15 cellular contexts compared by ENCODE assay signal in genomic region chr20:48933017-48933766, GRCh38. TPM values are rescaled to one million over a fixed set of nuclear protein-coding genes. Genes with fewer than 3 reads are reported as not detected.
DNase-seq lines count a peak whose midpoint lies in the region; ATAC-seq lines count a peak whose summit lies in the region.
"Had no signal": no experiment of that assay in that cellular context is flagged by ENCODE, and none has a peak within 500 bp of the region (broad histone marks: within the 10 kb centered on the region; RNA-seq: fewer than 3 reads in every experiment).

No MANE protein-coding gene starts in this region.

- intact Hi-C loops in left ventricle myocardium superior (cut with micrococcal nuclease), result no loop called here

- no peaks in the 10 kb centered on the region for H3K9me3 ChIP-seq in skeletal muscle satellite cell (replicated peaks; ENCODE audit: low read length)
- no peaks in the 10 kb centered on the region for H3K9me3 ChIP-seq in CD8-positive, alpha-beta memory T cell (ENCODE audit: low read length)

- H3K27ac ChIP-seq in CD8-positive, alpha-beta memory T cell (ENCODE audit: low read depth, low read length), result no peak overlapping the region
- H3K27ac ChIP-seq: SJCRH30 had no signal

- CTCF ChIA-PET in CD8-positive, alpha-beta memory T cell (lab: Charles Lee), result no interaction called here

- H3K27ac Mint-ChIP-seq in CD8-positive, alpha-beta memory T cell, result peak overlapping the region in 4 of 8 donors; percentile 24 to 47 (median 30)
- H3K27ac Mint-ChIP-seq: stimulated activated naive B cell treated with anti-CD40 and anti-IgM and Interleukin-4, amounts not matched to agents 10 μg/mL and 1 μg/mL and 100 μg/mL, for 72 hours had no signal

- H3K27me3 Mint-ChIP-seq in CD8-positive, alpha-beta memory T cell, result no peaks in the 10 kb centered on the region
- H3K27me3 Mint-ChIP-seq: naive thymus-derived CD4-positive, alpha-beta T cell; stimulated activated naive B cell treated with anti-CD40 and anti-IgM and Interleukin-4, amounts not matched to agents 10 μg/mL and 1 μg/mL and 100 μg/mL, for 72 hours had no signal

- peaks cover 23 to 33% (median 27%) of the 10 kb centered on the region in 3 donors for H3K4me1 Mint-ChIP-seq in CD8-positive, alpha-beta memory T cell

- H3K4me3 ChIP-seq in skeletal muscle satellite cell (ENCODE audit: low read length), result no peak overlapping the region
- no peak overlapping the region for H3K4me3 ChIP-seq in CD8-positive, alpha-beta memory T cell (ENCODE audit: low read length)
- H3K4me3 ChIP-seq: dorsolateral prefrontal cortex, SJCRH30 had no signal

- H3K4me1 ChIP-seq in skeletal muscle satellite cell (ENCODE audit: control insufficient read depth, insufficient read depth, low read length), result peaks cover 22% of the 10 kb centered on the region
- peaks cover 12% of the 10 kb centered on the region for H3K4me1 ChIP-seq in CD8-positive, alpha-beta memory T cell (ENCODE audit: insufficient read depth, low read length)
- H3K4me1 ChIP-seq: SJCRH30 had no signal

- no peaks in the 10 kb centered on the region for H3K9me3 Mint-ChIP-seq in CD8-positive, alpha-beta memory T cell
- H3K9me3 Mint-ChIP-seq: naive thymus-derived CD4-positive, alpha-beta T cell; stimulated activated naive B cell treated with anti-CD40 and anti-IgM and Interleukin-4, amounts not matched to agents 10 μg/mL and 1 μg/mL and 100 μg/mL, for 72 hours had no signal

- POLR2A ChIA-PET in CD8-positive, alpha-beta memory T cell (lab: Charles Lee), result no interaction called here

- no peaks in the 10 kb centered on the region for H3K36me3 ChIP-seq in skeletal muscle satellite cell (ENCODE audit: insufficient read depth, low read length)
- H3K36me3 ChIP-seq in CD8-positive, alpha-beta memory T cell (ENCODE audit: insufficient read depth, low read length), result no peaks in the 10 kb centered on the region

- no peak overlapping the region for H3K4me3 Mint-ChIP-seq in CD8-positive, alpha-beta memory T cell
- H3K4me3 Mint-ChIP-seq: naive thymus-derived CD4-positive, alpha-beta T cell; stimulated activated naive B cell treated with anti-CD40 and anti-IgM and Interleukin-4, amounts not matched to agents 10 μg/mL and 1 μg/mL and 100 μg/mL, for 72 hours had no signal

- peak; percentile 53 for ATAC-seq in left ventricle myocardium superior
- ATAC-seq: naive thymus-derived CD4-positive, alpha-beta T cell; stimulated activated naive B cell treated with anti-CD40 and anti-IgM and Interleukin-4, amounts not matched to agents 10 μg/mL and 1 μg/mL and 100 μg/mL, for 72 hours had no signal

- H3K27me3 ChIP-seq in skeletal muscle satellite cell (ENCODE audit: control insufficient read depth, insufficient read depth, low read length), result no peaks in the 10 kb centered on the region
- no peaks in the 10 kb centered on the region for H3K27me3 ChIP-seq in CD8-positive, alpha-beta memory T cell (ENCODE audit: insufficient read depth, low read length, poor library complexity, severe bottlenecking)
- H3K27me3 ChIP-seq: dorsolateral prefrontal cortex, SJCRH30 had no signal

- H3K9ac ChIP-seq in skeletal muscle satellite cell (ENCODE audit: low read depth, low read length), result no peak overlapping the region

- H3K4me2 ChIP-seq in skeletal muscle satellite cell (ENCODE audit: low read length), result peak overlapping the region; percentile 7

- DNase-seq in LHCN-M2 (ENCODE audit: low read depth) (peak; percentile 61), NCI-H748 (lab: John Stamatoyannopoulos, UW; ENCODE audit: unreplicated experiment) (peak; percentile 69), left ventricle myocardium superior (no peak), SIG-M5 treated with dmso at 0.1 percent for 504 hours (lab: John Stamatoyannopoulos, UW; ENCODE audit: unreplicated experiment) (no peak)
- no peak for DNase-seq in CD8-positive, alpha-beta memory T cell
- no peak for DNase-seq in effector CD4-positive, alpha-beta T cell
- DNase-seq: activated CD4-positive, alpha-beta T cell treated with anti-CD3 and anti-CD28 coated beads for 4 hours; activated naive CD4-positive, alpha-beta T cell treated with anti-CD3 and anti-CD28 coated beads, Interleukin-2, amount 50 U/mL, for 16 hours; DND-41; naive thymus-derived CD4-positive, alpha-beta T cell; stimulated activated CD4-positive, alpha-beta T cell treated with anti-CD3 and anti-CD28 coated beads, Interleukin-15, amount 100 ng/mL, for 24 hours; stimulated activated naive B cell treated with anti-CD40 and anti-IgM and Interleukin-4, amounts not matched to agents 10 μg/mL and 1 μg/mL and 100 μg/mL, for 72 hours had no signal

- peaks cover 0 to 7% (median 0%) of the 10 kb centered on the region in 3 donors for H3K36me3 Mint-ChIP-seq in CD8-positive, alpha-beta memory T cell

RNA-seq across cellular contexts. Expression of gene ARFGEF2, which starts 11.7 kb away (rescaled TPM):
- total RNA-seq in LHCN-M2 (2014; rRNA removed), result 30.2 and 32.9 TPM in 2 replicates
- polyA plus RNA-seq in LHCN-M2 (2012), result 6.3 TPM
- 44.9 TPM for total RNA-seq in left ventricle myocardium superior
- 21.0 and 27.6 TPM in 2 replicates for total RNA-seq in skeletal muscle satellite cell (2012; rRNA removed)
- 10 to 100 TPM; 36.6 to 37.6 TPM for total RNA-seq in CD8-positive, alpha-beta memory T cell
- 9.5 TPM for polyA plus RNA-seq in CD8-positive, alpha-beta memory T cell

Comparison
In these comparisons a context has a peak if more than half of its experiments do, and no peak if none do; other contexts are left out.
1. DNase-seq: peak in LHCN-M2 (single experiment) and NCI-H748 (single experiment); none in left ventricle myocardium superior (single experiment), SIG-M5 treated with dmso at 0.1 percent for 504 hours (single experiment), CD8-positive, alpha-beta memory T cell (0 of 5) and effector CD4-positive, alpha-beta T cell (single experiment).